9 cellular contexts compared by ENCODE assay signal in the genomic region with DNA sequence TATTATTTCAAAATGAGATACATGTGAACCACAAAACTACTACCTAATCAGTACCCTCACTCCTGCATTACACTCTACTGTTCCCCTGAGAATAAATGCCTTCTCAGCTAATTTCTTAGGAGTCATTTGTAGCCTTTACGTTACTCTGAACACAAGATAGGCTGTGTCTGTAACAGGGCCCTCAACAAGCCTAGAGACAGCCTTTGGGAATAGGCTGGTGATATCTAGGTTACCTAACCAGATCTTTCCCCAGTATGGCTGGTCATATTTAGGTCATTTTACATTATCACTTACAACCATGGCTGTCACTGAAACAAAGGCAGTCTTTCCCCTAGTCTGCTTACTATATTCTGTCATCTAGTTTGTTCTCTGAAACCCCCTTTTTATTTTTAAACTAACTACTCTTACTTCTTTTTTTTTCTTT. TPM values are rescaled to one million over a fixed set of nuclear protein-coding genes. Genes with fewer than 3 reads are reported as not detected.
DNase-seq lines count a peak whose midpoint lies in the region; ATAC-seq and TF ChIP-seq lines count a peak whose summit lies in the region.
"Had no signal": no experiment of that assay in that cellular context is flagged by ENCODE, and none has a peak within 500 bp of the region (broad histone marks: within the 10 kb centered on the region; RNA-seq: fewer than 3 reads in every experiment).

No MANE protein-coding gene starts in this region.

- CTCF ChIA-PET in activated CD4-positive, alpha-beta T cell treated with anti-CD3 and anti-CD28 coated beads, Interleukin-2, amount 10 ng/mL, durations not matched to agents 7 days and 5 days (lab: Charles Lee) = interaction anchor here (1.5 to 2.6 kb wide), 3 partner anchors 11 to 15 kb away, joined by 3 to 21 read pairs (median 5); a partner anchor contains a TSS

- H3K27ac ChIP-seq in SJSA1 (peak overlapping the region; percentile 79), spleen (peak overlapping the region; percentile 16 to 91 (median 87))

- peaks cover 84% of the 10 kb centered on the region for H3K4me1 Mint-ChIP-seq in activated CD4-positive, alpha-beta T cell treated with anti-CD3 and anti-CD28 coated beads, Interleukin-2, amount 10 ng/mL, durations not matched to agents 7 days and 5 days

- POLR2A ChIA-PET in activated CD4-positive, alpha-beta T cell treated with anti-CD3 and anti-CD28 coated beads, Interleukin-2, amount 10 ng/mL, durations not matched to agents 7 days and 5 days (lab: Charles Lee) = interaction anchor here (1.1 kb wide), 2 partner anchors 13 to 15 kb away, joined by 3 to 4 read pairs; a partner anchor contains a TSS

- H3K4me3 Mint-ChIP-seq in activated CD4-positive, alpha-beta T cell treated with anti-CD3 and anti-CD28 coated beads, Interleukin-2, amount 10 ng/mL, durations not matched to agents 7 days and 5 days = peak overlapping the region; percentile 63

- 38 to 71% (median 65%) methylated on average over 1 of the region's 1 CpG for WGBS in spleen, 5 donors

- DNase-seq in activated CD4-positive, alpha-beta T cell treated with anti-CD3 and anti-CD28 coated beads, Interleukin-2, amount 10 ng/mL, durations not matched to agents 7 days and 5 days = no peak
- no peak for DNase-seq in activated CD4-positive, alpha-beta T cell treated with anti-CD3 and anti-CD28 coated beads, Interleukin-2, amount 50 U/mL, for 48 hours
- no peak for DNase-seq in SJSA1 (ENCODE audit: low read depth in 1 of 2, low spot score in 2 of 2)
- DNase-seq in spleen = no peak
- DNase-seq in stimulated activated CD4-positive, alpha-beta T cell treated with anti-CD3 and anti-CD28 coated beads, Interleukin-4, amount 100 ng/mL, for 1 hour = no peak
- DNase-seq in NCI-H146 (lab: John Stamatoyannopoulos, UW) = no peak
- no peak for DNase-seq in NOMO-1 treated with DMSO at 0.1 percent for 48 hours (lab: John Stamatoyannopoulos, UW; ENCODE audit: unreplicated experiment)
- DNase-seq: NCI-H1436 treated with DMSO at 0.1 percent for 48 hours had no signal

- peak; percentile 48 for ATAC-seq in HG02938 (IDR thresholded peaks at IDR 0.05; ENCODE audit: unreplicated experiment)

- peak overlapping the region; percentile 96 for H3K27ac Mint-ChIP-seq in activated CD4-positive, alpha-beta T cell treated with anti-CD3 and anti-CD28 coated beads, Interleukin-2, amount 10 ng/mL, durations not matched to agents 7 days and 5 days

- no peak for TF ChIP-seq POLR2A in spleen (IDR thresholded peaks at IDR 0.05)

- H3K9me3 Mint-ChIP-seq in activated CD4-positive, alpha-beta T cell treated with anti-CD3 and anti-CD28 coated beads, Interleukin-2, amount 10 ng/mL, durations not matched to agents 7 days and 5 days = peaks cover 7% of the 10 kb centered on the region

- H3K9me3 ChIP-seq in SJSA1 (replicated peaks) (no peaks in the 10 kb centered on the region), spleen (no peaks in the 10 kb centered on the region)

- peaks cover 84% of the 10 kb centered on the region for H3K36me3 Mint-ChIP-seq in activated CD4-positive, alpha-beta T cell treated with anti-CD3 and anti-CD28 coated beads, Interleukin-2, amount 10 ng/mL, durations not matched to agents 7 days and 5 days (ENCODE audit: low read depth)

- intact Hi-C loops in spleen (cut with DNase I; ENCODE audit: low total_unique reads) = no loop called here

- peaks cover 12% of the 10 kb centered on the region for H3K36me3 ChIP-seq in SJSA1
- peaks cover 0 to 96% (median 26%) of the 10 kb centered on the region in 6 donors for H3K36me3 ChIP-seq in spleen

- H3K27me3 ChIP-seq in SJSA1 (replicated peaks) (no peaks in the 10 kb centered on the region), spleen (replicated peaks in 1 of 7) (no peaks in the 10 kb centered on the region)

- H3K4me3 ChIP-seq in SJSA1 = no peak overlapping the region
- H3K4me3 ChIP-seq in spleen = peak overlapping the region in 1 of 8 donors; percentile 43

- no peak for TF ChIP-seq CTCF in spleen (IDR thresholded peaks at IDR 0.05 in 8 of 11, conservative IDR thresholded peaks at IDR 0.05 in 3 of 11)

- H3K27me3 Mint-ChIP-seq in activated CD4-positive, alpha-beta T cell treated with anti-CD3 and anti-CD28 coated beads, Interleukin-2, amount 10 ng/mL, durations not matched to agents 7 days and 5 days = no peaks in the 10 kb centered on the region

- H3K4me1 ChIP-seq in SJSA1 (replicated peaks) (peaks cover 14% of the 10 kb centered on the region), spleen (peaks cover 6 to 94% (median 53%) of the 10 kb centered on the region in 6 donors)

RNA-seq across cellular contexts. Expression of a gene that starts 14.2 kb away (rescaled TPM):
- 100 to 1,000 TPM; 227 to 242 TPM for total RNA-seq in activated CD4-positive, alpha-beta T cell treated with anti-CD3 and anti-CD28 coated beads, Interleukin-2, amount 10 ng/mL, durations not matched to agents 7 days and 5 days
- total RNA-seq in SJSA1 (2014; rRNA removed; shearing (Covaris generic)) = 28.9 and 61.0 TPM in 2 replicates
- 100 to 1,000 TPM; 186 to 408 (median 235) TPM for total RNA-seq in spleen
- polyA plus RNA-seq in spleen = 10 to 100 TPM; 33.1 to 54.3 (median 37.6) TPM

RNA-seq across cellular contexts. Expression of a gene that starts 14.6 kb away (rescaled TPM):
- 10 to 100 TPM; 49.8 to 74.6 TPM for total RNA-seq in activated CD4-positive, alpha-beta T cell treated with anti-CD3 and anti-CD28 coated beads, Interleukin-2, amount 10 ng/mL, durations not matched to agents 7 days and 5 days
- 6.1 and 9.9 TPM in 2 replicates for total RNA-seq in SJSA1 (2014; rRNA removed; shearing (Covaris generic))
- 10 to 100 TPM; 24.2 to 40.8 (median 29.6) TPM for total RNA-seq in spleen
- polyA plus RNA-seq in spleen = 1 to 10 TPM; 4.5 to 4.9 (median 4.5) TPM
